In the genomic region with DNA sequence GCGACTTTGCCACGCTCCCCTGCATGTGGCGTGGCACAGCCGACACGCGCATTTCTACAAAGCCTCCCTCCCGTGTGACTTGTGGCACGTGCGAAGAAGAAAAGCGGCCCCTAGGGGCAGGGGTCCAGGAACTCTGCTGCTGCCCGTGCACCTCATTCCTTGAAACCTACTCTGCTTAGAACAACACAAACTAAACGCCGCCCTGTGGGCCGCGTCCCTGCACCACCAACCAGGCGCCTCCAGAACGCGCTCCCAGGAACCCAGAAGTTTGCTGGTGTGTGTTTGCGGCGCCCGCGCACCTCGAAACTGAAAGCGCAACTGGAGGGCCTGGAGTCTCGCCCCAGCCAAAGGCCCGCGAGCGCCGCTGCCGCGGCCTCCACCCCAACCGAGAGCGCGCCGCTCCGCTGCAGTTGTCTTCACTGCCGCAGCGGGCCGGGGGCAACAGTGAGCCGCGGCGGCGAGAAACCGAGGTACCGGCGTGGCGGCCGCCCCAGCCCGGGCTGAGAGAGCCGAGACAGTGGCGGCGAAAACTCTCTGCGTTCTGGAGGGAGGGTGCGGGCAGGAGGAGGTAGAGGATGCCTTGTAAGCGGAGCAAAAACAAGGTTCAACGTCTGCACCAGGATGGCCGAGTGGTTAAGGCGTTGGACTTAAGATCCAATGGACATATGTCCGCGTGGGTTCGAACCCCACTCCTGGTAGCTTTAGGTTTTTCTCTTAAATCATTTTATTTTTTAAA, we compare ENCODE assay signal across 8 cellular contexts.
DNase-seq lines count a peak whose midpoint lies in the region; ATAC-seq and TF ChIP-seq lines count a peak whose summit lies in the region.

No MANE protein-coding gene starts in this region.

- CTCF ChIA-PET in naive thymus-derived CD4-positive, alpha-beta T cell (lab: Charles Lee): interaction anchor here (1.0 kb wide), 1 partner anchor 65 kb away, joined by 3 read pairs; no protein-coding TSS in a partner anchor

- peak; percentile 91 for ATAC-seq in activated T-helper 17 cell treated with anti-CD3 and anti-CD28 coated beads, Interleukin-2, amount 50 U/mL, for 72 hours (replicated peaks)
- ATAC-seq in naive thymus-derived CD4-positive, alpha-beta T cell: peak; percentile 91
- peak; percentile 93 for ATAC-seq in stimulated activated memory B cell treated with anti-CD40 and anti-IgM and Interleukin-4, amounts not matched to agents 10 μg/mL and 1 μg/mL and 100 μg/mL, for 72 hours

- peak overlapping the region; percentile 99 for H2AFZ ChIP-seq in fibroblast of lung (ENCODE audit: low read length)

- no peaks in the 10 kb centered on the region for H3K9me3 ChIP-seq in fibroblast of lung (ENCODE audit: control insufficient read depth, insufficient read depth, low read depth, low read length)
- no peaks in the 10 kb centered on the region for H3K9me3 ChIP-seq in naive thymus-derived CD4-positive, alpha-beta T cell (ENCODE audit: control insufficient read depth in 2 of 3, low read length in 3 of 3)

- H3K9me3 Mint-ChIP-seq in activated T-helper 17 cell treated with anti-CD3 and anti-CD28 coated beads, Interleukin-2, amount 50 U/mL, for 72 hours: no peaks in the 10 kb centered on the region
- H3K9me3 Mint-ChIP-seq in naive thymus-derived CD4-positive, alpha-beta T cell: peaks cover 0 to 20% (median 0%) of the 10 kb centered on the region in 11 donors
- H3K9me3 Mint-ChIP-seq in stimulated activated memory B cell treated with anti-CD40 and anti-IgM and Interleukin-4, amounts not matched to agents 10 μg/mL and 1 μg/mL and 100 μg/mL, for 72 hours: no peaks in the 10 kb centered on the region

- H3K4me2 ChIP-seq in fibroblast of lung (ENCODE audit: extremely low read depth, insufficient read depth, low read length): peak overlapping the region; percentile 79

- H3K9ac ChIP-seq in fibroblast of lung (ENCODE audit: insufficient read depth, low read length): peak overlapping the region; percentile 81

- H3K36me3 ChIP-seq in fibroblast of lung (ENCODE audit: control insufficient read depth, insufficient read depth, low read length): no peaks in the 10 kb centered on the region
- H3K36me3 ChIP-seq in naive thymus-derived CD4-positive, alpha-beta T cell (ENCODE audit: control insufficient read depth in 2 of 3, insufficient read depth in 3 of 3, low read length in 3 of 3): peaks cover 0 to 3% (median 0%) of the 10 kb centered on the region in 3 experiments

- H3K27me3 ChIP-seq in fibroblast of lung (ENCODE audit: control insufficient read depth, insufficient read depth, low read length): no peaks in the 10 kb centered on the region
- no peaks in the 10 kb centered on the region for H3K27me3 ChIP-seq in naive thymus-derived CD4-positive, alpha-beta T cell (ENCODE audit: control insufficient read depth in 2 of 2, insufficient read depth in 2 of 2, low read length in 2 of 2)

- peaks cover 22% of the 10 kb centered on the region for H3K36me3 Mint-ChIP-seq in activated T-helper 17 cell treated with anti-CD3 and anti-CD28 coated beads, Interleukin-2, amount 50 U/mL, for 72 hours (ENCODE audit: low read depth)
- H3K36me3 Mint-ChIP-seq in naive thymus-derived CD4-positive, alpha-beta T cell: peaks cover 0 to 8% (median 0%) of the 10 kb centered on the region in 5 donors
- H3K36me3 Mint-ChIP-seq in stimulated activated memory B cell treated with anti-CD40 and anti-IgM and Interleukin-4, amounts not matched to agents 10 μg/mL and 1 μg/mL and 100 μg/mL, for 72 hours: no peaks in the 10 kb centered on the region

- H3K4me3 ChIP-seq in fibroblast of lung (replicated peaks in 1 of 4; ENCODE audit: control extremely low read depth in 1 of 4, insufficient read depth in 1 of 4, low read depth in 3 of 4, low read length in 4 of 4): peak overlapping the region; percentile 69 to 73 (median 72)
- peak overlapping the region; percentile 73 for H3K4me3 ChIP-seq in naive thymus-derived CD4-positive, alpha-beta T cell (ENCODE audit: low read length)

- H3K27ac ChIP-seq in fibroblast of lung (ENCODE audit: insufficient read depth, low read length): peak overlapping the region; percentile 81
- peak overlapping the region; percentile 86 for H3K27ac ChIP-seq in naive thymus-derived CD4-positive, alpha-beta T cell (ENCODE audit: low read depth, low read length)

- H3K27me3 Mint-ChIP-seq in activated T-helper 17 cell treated with anti-CD3 and anti-CD28 coated beads, Interleukin-2, amount 50 U/mL, for 72 hours: peaks cover 7% of the 10 kb centered on the region
- H3K27me3 Mint-ChIP-seq in naive thymus-derived CD4-positive, alpha-beta T cell: peaks cover 0 to 12% (median 0%) of the 10 kb centered on the region in 5 donors
- H3K27me3 Mint-ChIP-seq in stimulated activated memory B cell treated with anti-CD40 and anti-IgM and Interleukin-4, amounts not matched to agents 10 μg/mL and 1 μg/mL and 100 μg/mL, for 72 hours: peaks cover 4% of the 10 kb centered on the region

- POLR2A ChIA-PET in naive thymus-derived CD4-positive, alpha-beta T cell (lab: Charles Lee): interaction anchor here (0.5 to 0.9 kb wide), 4 partner anchors 10 to 1614 kb away, joined by 3 to 4 read pairs (median 3); partner anchors contain the start of gene SF3B5

- H3K79me2 ChIP-seq in fibroblast of lung (ENCODE audit: control insufficient read depth, insufficient read depth, low read length): no peaks in the 10 kb centered on the region

- peaks cover 43% of the 10 kb centered on the region for H3K4me1 Mint-ChIP-seq in activated T-helper 17 cell treated with anti-CD3 and anti-CD28 coated beads, Interleukin-2, amount 50 U/mL, for 72 hours
- H3K4me1 Mint-ChIP-seq in naive thymus-derived CD4-positive, alpha-beta T cell: peaks cover 12 to 48% (median 40%) of the 10 kb centered on the region in 7 donors
- peaks cover 36% of the 10 kb centered on the region for H3K4me1 Mint-ChIP-seq in stimulated activated memory B cell treated with anti-CD40 and anti-IgM and Interleukin-4, amounts not matched to agents 10 μg/mL and 1 μg/mL and 100 μg/mL, for 72 hours

- H3K4me3 Mint-ChIP-seq in activated T-helper 17 cell treated with anti-CD3 and anti-CD28 coated beads, Interleukin-2, amount 50 U/mL, for 72 hours: peak overlapping the region; percentile 89
- peak overlapping the region; percentile 84 to 99 (median 97) for H3K4me3 Mint-ChIP-seq in naive thymus-derived CD4-positive, alpha-beta T cell
- H3K4me3 Mint-ChIP-seq in stimulated activated memory B cell treated with anti-CD40 and anti-IgM and Interleukin-4, amounts not matched to agents 10 μg/mL and 1 μg/mL and 100 μg/mL, for 72 hours: peak overlapping the region; percentile 96

- intact Hi-C loops in naive thymus-derived CD4-positive, alpha-beta T cell (cut with micrococcal nuclease): loop anchor here (1.0 to 10.0 kb wide), 18 partner anchors 65 to 1749 kb away; partner anchors contain the start of genes ADAT2 (in 2 of the 2), EPM2A (in 2 of the 2), LTV1 (in 2 of the 2) and PEX3 (in 2 of the 2)

- TF ChIP-seq CTCF in fibroblast of lung (conservative IDR thresholded peaks at IDR 0.05 in 1 of 2, IDR thresholded peaks at IDR 0.05 in 1 of 2; ENCODE audit: low read depth in 1 of 2, low read length in 2 of 2): peak; percentile 44 to 56

- H3K4me1 ChIP-seq in fibroblast of lung (ENCODE audit: control insufficient read depth, extremely low read depth, insufficient read depth, low read length): peaks cover 5% of the 10 kb centered on the region
- peaks cover 15 to 18% of the 10 kb centered on the region in 2 donors for H3K4me1 ChIP-seq in naive thymus-derived CD4-positive, alpha-beta T cell (ENCODE audit: control insufficient read depth in 2 of 2, insufficient read depth in 2 of 2, low read length in 2 of 2)

- no peaks in the 10 kb centered on the region for H4K20me1 ChIP-seq in fibroblast of lung (ENCODE audit: control insufficient read depth, extremely low read depth, insufficient read depth, low read length)

- H3K27ac Mint-ChIP-seq in activated T-helper 17 cell treated with anti-CD3 and anti-CD28 coated beads, Interleukin-2, amount 50 U/mL, for 72 hours: peak overlapping the region; percentile 100
- peak overlapping the region; percentile 91 to 100 (median 100) for H3K27ac Mint-ChIP-seq in naive thymus-derived CD4-positive, alpha-beta T cell
- peak overlapping the region; percentile 96 for H3K27ac Mint-ChIP-seq in stimulated activated memory B cell treated with anti-CD40 and anti-IgM and Interleukin-4, amounts not matched to agents 10 μg/mL and 1 μg/mL and 100 μg/mL, for 72 hours

- DNase-seq in ELF-1 (ENCODE audit: low read depth, low spot score) (peak; percentile 99), GOT3 (lab: John Stamatoyannopoulos, UW) (peak; percentile 87), LHCN-M2 (ENCODE audit: low read depth) (peak; percentile 95), RKO (ENCODE audit: low spot score) (peak; percentile 95), fibroblast of lung (ENCODE audit: low read depth in 2 of 2) (peak; percentile 96 to 99)
- DNase-seq in naive thymus-derived CD4-positive, alpha-beta T cell: peak; percentile 84 to 96 (median 94)

Comparison
In these comparisons a context has a peak if more than half of its experiments do, and no peak if none do; other contexts are left out.
1. Peak in every context shown above with its lines: DNase-seq, ATAC-seq, H3K4me3 ChIP-seq and H3K27ac ChIP-seq.